21 cellular contexts compared by ENCODE assay signal in genomic region chr14:68770051-68770450, GRCh38.
"Had no signal": no experiment of that assay in that cellular context is flagged by ENCODE, and none has a peak within 500 bp of the region (broad histone marks: within the 10 kb centered on the region; RNA-seq: fewer than 3 reads in every experiment).

No MANE protein-coding gene starts in this region.

- H3K27me3 Mint-ChIP-seq: activated naive CD8-positive, alpha-beta T cell treated with anti-CD3 and anti-CD28 coated beads, Interleukin-2, amount 50 U/mL, for 24 hours; effector memory CD8-positive, alpha-beta T cell had no signal

- DNase-seq: activated CD4-positive, alpha-beta T cell treated with anti-CD3 and anti-CD28 coated beads, Interleukin-2, amount 50 U/mL, for 4 hours; activated naive CD8-positive, alpha-beta T cell treated with anti-CD3 and anti-CD28 coated beads, Interleukin-2, amount 50 U/mL, for 24 hours; activated T-cell treated with anti-CD3 and anti-CD28 coated beads for 4 hours; dermis blood vessel endothelial cell; effector memory CD8-positive, alpha-beta T cell; hippocampal formation; left cardiac atrium; midbrain; SIG-M5; stimulated activated CD4-positive, alpha-beta T cell treated with anti-CD3 and anti-CD28 coated beads, Interleukin-15, amount 100 ng/mL, for 24 hours; stimulated activated CD4-positive, alpha-beta T cell treated with anti-CD3 and anti-CD28 coated beads, Interleukin-4, amount 100 ng/mL, for 1 hour; T-helper 1 cell had no signal

- H3K27ac ChIP-seq: ascending aorta, prostate gland, right atrium auricular region, thoracic aorta, VCaP had no signal

- H3K4me3 Mint-ChIP-seq: activated naive CD8-positive, alpha-beta T cell treated with anti-CD3 and anti-CD28 coated beads, Interleukin-2, amount 50 U/mL, for 24 hours; activated T-helper 1 cell treated with anti-CD3 and anti-CD28 coated beads, Interleukin-12 subunit alpha, Interleukin-12 subunit beta, Interleukin-2, Interleukin-4 antibody, amounts not matched to agents 30 ng/mL and 10 ng/mL and 1 ng/mL, durations not matched to agents 14 hours and 24 hours and 36 hours; effector memory CD8-positive, alpha-beta T cell had no signal

- H3K36me3 ChIP-seq: ascending aorta, prostate gland, right atrium auricular region, thoracic aorta had no signal

- H3K27me3 ChIP-seq: ascending aorta, right atrium auricular region had no signal

- H3K4me3 ChIP-seq: ascending aorta, lung, prostate gland, right atrium auricular region, skin epidermis, thoracic aorta had no signal

- H3K9me3 ChIP-seq: ascending aorta, prostate gland, thoracic aorta had no signal

- H3K27ac Mint-ChIP-seq: activated naive CD8-positive, alpha-beta T cell treated with anti-CD3 and anti-CD28 coated beads, Interleukin-2, amount 50 U/mL, for 24 hours; activated T-helper 1 cell treated with anti-CD3 and anti-CD28 coated beads, Interleukin-12 subunit alpha, Interleukin-12 subunit beta, Interleukin-2, Interleukin-4 antibody, amounts not matched to agents 30 ng/mL and 10 ng/mL and 1 ng/mL, durations not matched to agents 14 hours and 24 hours and 36 hours had no signal

- H3K4me1 ChIP-seq: ascending aorta, prostate gland had no signal

- H3K9me3 Mint-ChIP-seq: effector memory CD8-positive, alpha-beta T cell had no signal

- ATAC-seq: activated naive CD8-positive, alpha-beta T cell treated with anti-CD3 and anti-CD28 coated beads, Interleukin-2, amount 50 U/mL, for 24 hours; effector memory CD8-positive, alpha-beta T cell; left cardiac atrium; SK-N-SH treated with all-trans-retinoic acid at 6 μM for 48 hours had no signal
